ENCODE assay signal across 8 cellular contexts in the genomic region with DNA sequence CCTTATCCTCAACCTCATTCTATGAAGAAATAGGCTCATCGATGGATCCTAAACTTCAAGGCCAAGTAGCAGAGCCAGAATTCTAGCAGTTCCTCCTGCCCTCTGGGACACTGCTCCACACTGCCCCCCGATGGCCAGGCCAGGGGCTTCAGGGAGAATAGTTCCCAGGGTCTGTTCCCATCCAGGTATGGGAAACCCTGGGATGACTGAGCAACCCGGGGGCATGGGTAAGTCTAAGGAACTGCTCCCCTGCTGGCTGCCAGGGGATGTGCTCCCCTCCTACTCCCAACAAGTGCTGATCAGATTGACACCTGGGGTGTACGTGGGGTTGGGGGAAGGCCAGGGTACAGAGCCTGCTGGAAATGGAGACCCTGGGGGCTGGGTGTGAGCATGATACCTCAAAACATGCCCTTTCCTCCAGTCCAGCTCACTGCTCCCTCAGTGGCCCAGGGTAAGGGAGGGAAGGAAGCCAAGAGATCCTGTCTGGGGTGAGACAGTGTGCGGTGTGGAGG. TPM values are rescaled to one million over a fixed set of nuclear protein-coding genes. Genes with fewer than 3 reads are reported as not detected.
A peak's percentile ranks its signal among the peaks of the same experiment; 100 is the strongest.
DNase-seq lines count a peak whose midpoint lies in the region; ATAC-seq and TF ChIP-seq lines count a peak whose summit lies in the region.

No MANE protein-coding gene starts in this region.

- H3K36me3 Mint-ChIP-seq in activated CD4-positive, alpha-beta memory T cell treated with anti-CD3 and anti-CD28 coated beads for 36 hours: peaks cover 10% of the 10 kb centered on the region
- H3K36me3 Mint-ChIP-seq in naive thymus-derived CD8-positive, alpha-beta T cell: peaks cover 0 to 19% (median 0%) of the 10 kb centered on the region in 3 donors

- no peak overlapping the region for H3K27ac Mint-ChIP-seq in activated CD4-positive, alpha-beta memory T cell treated with anti-CD3 and anti-CD28 coated beads for 36 hours
- H3K27ac Mint-ChIP-seq in naive thymus-derived CD8-positive, alpha-beta T cell: no peak overlapping the region

- intact Hi-C loops in activated CD4-positive, alpha-beta memory T cell treated with anti-CD3 and anti-CD28 coated beads for 36 hours (cut with micrococcal nuclease): no loop called here

- peak; percentile 39 to 56 for ATAC-seq in naive thymus-derived CD8-positive, alpha-beta T cell
- no peak for ATAC-seq in GM19035 (IDR thresholded peaks at IDR 0.05; ENCODE audit: unreplicated experiment)
- ATAC-seq in GM18520 (IDR thresholded peaks at IDR 0.05; ENCODE audit: unreplicated experiment): no peak

- H3K9me3 Mint-ChIP-seq in activated CD4-positive, alpha-beta memory T cell treated with anti-CD3 and anti-CD28 coated beads for 36 hours: no peaks in the 10 kb centered on the region
- no peaks in the 10 kb centered on the region for H3K9me3 Mint-ChIP-seq in naive thymus-derived CD8-positive, alpha-beta T cell

- H3K4me1 Mint-ChIP-seq in activated CD4-positive, alpha-beta memory T cell treated with anti-CD3 and anti-CD28 coated beads for 36 hours (ENCODE audit: low read depth): no peaks in the 10 kb centered on the region
- H3K4me1 Mint-ChIP-seq in naive thymus-derived CD8-positive, alpha-beta T cell: peaks cover 0 to 12% (median 5%) of the 10 kb centered on the region in 4 donors

- POLR2A ChIA-PET in activated CD4-positive, alpha-beta memory T cell treated with anti-CD3 and anti-CD28 coated beads for 36 hours (lab: Charles Lee): interaction anchor here (0.5 kb wide), 1 partner anchor 91 kb away, joined by 3 read pairs; no protein-coding TSS in a partner anchor
- POLR2A ChIA-PET in naive thymus-derived CD8-positive, alpha-beta T cell (lab: Charles Lee): interaction anchor here (0.7 to 1.1 kb wide), 4 partner anchors 58 to 176 kb away, joined by 3 to 4 read pairs (median 3); no protein-coding TSS in a partner anchor

- CTCF ChIA-PET in activated CD4-positive, alpha-beta memory T cell treated with anti-CD3 and anti-CD28 coated beads for 36 hours (lab: Charles Lee): interaction anchor here (0.8 to 2.9 kb wide), 7 partner anchors 9 to 115 kb away, joined by 3 to 30 read pairs (median 4); partner anchors contain the start of gene CPLX3

- TF ChIP-seq CTCF in epithelial cell of esophagus (IDR thresholded peaks at IDR 0.05; ENCODE audit: insufficient read depth, low read depth, low read length, missing control alignments): peak; percentile 82

- H3K4me3 Mint-ChIP-seq in activated CD4-positive, alpha-beta memory T cell treated with anti-CD3 and anti-CD28 coated beads for 36 hours: no peak overlapping the region
- H3K4me3 Mint-ChIP-seq in naive thymus-derived CD8-positive, alpha-beta T cell: no peak overlapping the region

- DNase-seq in NCI-H748 (lab: John Stamatoyannopoulos, UW; ENCODE audit: unreplicated experiment) (peak; percentile 38), NCI-H748 treated with DMSO at 0.1 percent for 48 hours (lab: John Stamatoyannopoulos, UW) (no peak), NCI-H2227 (lab: John Stamatoyannopoulos, UW; ENCODE audit: unreplicated experiment) (peak; percentile 42), epithelial cell of esophagus (ENCODE audit: low read depth) (peak; percentile 79)
- peak; percentile 70 for DNase-seq in activated CD4-positive, alpha-beta memory T cell treated with anti-CD3 and anti-CD28 coated beads for 36 hours
- DNase-seq in naive thymus-derived CD8-positive, alpha-beta T cell: peak in 6 of 10 donors; percentile 19 to 41 (median 31)

- no peak overlapping the region for H3K4me3 ChIP-seq in epithelial cell of esophagus (ENCODE audit: low read length)

- H3K27me3 Mint-ChIP-seq in activated CD4-positive, alpha-beta memory T cell treated with anti-CD3 and anti-CD28 coated beads for 36 hours: no peaks in the 10 kb centered on the region
- peaks cover 0 to 3% (median 2%) of the 10 kb centered on the region in 5 donors for H3K27me3 Mint-ChIP-seq in naive thymus-derived CD8-positive, alpha-beta T cell

RNA-seq across cellular contexts. Expression of gene ULK3, which starts 7.6 kb away (rescaled TPM):
- total RNA-seq in activated CD4-positive, alpha-beta memory T cell treated with anti-CD3 and anti-CD28 coated beads for 36 hours: 10 to 100 TPM; 51.4 to 57.6 TPM
- 10 to 100 TPM; 82.8 to 83.6 TPM for total RNA-seq in naive thymus-derived CD8-positive, alpha-beta T cell
- 10 to 100 TPM; 16.3 to 32.2 (median 16.6) TPM for polyA plus RNA-seq in naive thymus-derived CD8-positive, alpha-beta T cell

RNA-seq across cellular contexts. Expression of gene CPLX3, which starts 8.9 kb away (rescaled TPM):
- not detected for total RNA-seq in activated CD4-positive, alpha-beta memory T cell treated with anti-CD3 and anti-CD28 coated beads for 36 hours
- total RNA-seq in naive thymus-derived CD8-positive, alpha-beta T cell: under 1 TPM; 0.39 to 0.44 TPM
- polyA plus RNA-seq in naive thymus-derived CD8-positive, alpha-beta T cell: not detected

RNA-seq across cellular contexts. Expression of gene LMAN1L, which starts 22.7 kb away (rescaled TPM):
- not detected for total RNA-seq in activated CD4-positive, alpha-beta memory T cell treated with anti-CD3 and anti-CD28 coated beads for 36 hours
- under 1 TPM; 0.57 to 0.80 TPM for total RNA-seq in naive thymus-derived CD8-positive, alpha-beta T cell
- polyA plus RNA-seq in naive thymus-derived CD8-positive, alpha-beta T cell: not detected

RNA-seq across cellular contexts. Expression of gene SCAMP2, which starts 37.8 kb away (rescaled TPM):
- 10 to 100 TPM; 77.6 to 79.5 TPM for total RNA-seq in activated CD4-positive, alpha-beta memory T cell treated with anti-CD3 and anti-CD28 coated beads for 36 hours
- 100 to 1,000 TPM; 113 to 117 TPM for total RNA-seq in naive thymus-derived CD8-positive, alpha-beta T cell
- 100 to 1,000 TPM; 109 to 121 (median 119) TPM for polyA plus RNA-seq in naive thymus-derived CD8-positive, alpha-beta T cell

RNA-seq across cellular contexts. Expression of gene CSK, which starts 53.5 kb away (rescaled TPM):
- total RNA-seq in activated CD4-positive, alpha-beta memory T cell treated with anti-CD3 and anti-CD28 coated beads for 36 hours: 100 to 1,000 TPM; 260 to 262 TPM
- 100 to 1,000 TPM; 220 TPM for total RNA-seq in naive thymus-derived CD8-positive, alpha-beta T cell
- polyA plus RNA-seq in naive thymus-derived CD8-positive, alpha-beta T cell: 100 to 1,000 TPM in 1 of 3 donors, 10 to 100 TPM in 2; 70.8 to 124 (median 79.8) TPM

Comparison
In these comparisons a context has a peak if more than half of its experiments do, and no peak if none do; other contexts are left out.
1. ATAC-seq: peak in naive thymus-derived CD8-positive, alpha-beta T cell (2 of 2); none in GM19035 (single experiment) and GM18520 (single experiment).